ENCODE assay signal across 1 cellular context in genomic region chr6:111938710-111939109, GRCh38.
TF ChIP-seq lines count a peak whose summit lies in the region.

No MANE protein-coding gene starts in this region.

TF ChIP-seq in HepG2, 621 proteins besides CTCF, POLR2A, EP300 and RAD21 (continued from another document):
- TF ChIP-seq MTA1 (CRISPR knock-in tag; IDR thresholded peaks at IDR 0.05; ENCODE audit: borderline replicate concordance) (no peak), MEF2D (CRISPR knock-in tag; IDR thresholded peaks at IDR 0.05) (no peak), ATF5 (CRISPR knock-in tag; IDR thresholded peaks at IDR 0.05; ENCODE audit: low read depth) (no peak), ZFP36 (IDR thresholded peaks at IDR 0.05; ENCODE audit: borderline replicate concordance, low read depth, low read length, partially characterized antibody) (no peak), SP4 (CRISPR knock-in tag; IDR thresholded peaks at IDR 0.05) (no peak), ZNF225 (CRISPR knock-in tag; IDR thresholded peaks at IDR 0.05) (no peak), ZC3H4 (CRISPR knock-in tag; IDR thresholded peaks at IDR 0.05; ENCODE audit: borderline replicate concordance) (no peak), NFE2L2 (IDR thresholded peaks at IDR 0.05; ENCODE audit: low read length) (no peak), ZSCAN29 (CRISPR knock-in tag; conservative IDR thresholded peaks at IDR 0.05) (no peak), POGK (CRISPR knock-in tag; conservative IDR thresholded peaks at IDR 0.05) (no peak), ZZZ3 (CRISPR knock-in tag; IDR thresholded peaks at IDR 0.05; ENCODE audit: borderline replicate concordance) (no peak), ELF1 (CRISPR knock-in tag; IDR thresholded peaks at IDR 0.05) (no peak)
